ENCODE assay signal across 12 cellular contexts in genomic region chr3:178618197-178618596, GRCh38.
DNase-seq lines count a peak whose midpoint lies in the region; ATAC-seq and TF ChIP-seq lines count a peak whose summit lies in the region.
"Had no signal": no experiment of that assay in that cellular context is flagged by ENCODE, and none has a peak within 500 bp of the region (broad histone marks: within the 10 kb centered on the region; RNA-seq: fewer than 3 reads in every experiment).

No MANE protein-coding gene starts in this region.

- H3K36me3 ChIP-seq in mesenchymal stem cell (ENCODE audit: control insufficient read depth in 1 of 2, insufficient read depth in 2 of 2, low read depth in 1 of 2, low read length in 2 of 2) (no peaks in the 10 kb centered on the region), sigmoid colon (no peaks in the 10 kb centered on the region), mucosa of descending colon (ENCODE audit: low read depth) (no peaks in the 10 kb centered on the region)
- H3K36me3 ChIP-seq: HAP-1 had no signal

- no peak overlapping the region for H2BK120ac ChIP-seq in mesenchymal stem cell (ENCODE audit: low read depth, low read length)

- no peak overlapping the region for H3K4me3 Mint-ChIP-seq in activated naive CD8-positive, alpha-beta T cell treated with anti-CD3 and anti-CD28 coated beads for 36 hours
- H3K4me3 Mint-ChIP-seq: CD14-positive monocyte had no signal

- no peak overlapping the region for H2BK5ac ChIP-seq in mesenchymal stem cell (ENCODE audit: low read depth, low read length, poor library complexity, severe bottlenecking)

- H3K4me1 ChIP-seq in mesenchymal stem cell (ENCODE audit: control insufficient read depth, insufficient read depth, low read depth, low read length) (no peaks in the 10 kb centered on the region), sigmoid colon (peaks cover 0 to 6% (median 2%) of the 10 kb centered on the region in 4 donors), mucosa of descending colon (ENCODE audit: low read depth) (no peaks in the 10 kb centered on the region)
- H3K4me1 ChIP-seq: HAP-1 had no signal

- no peak overlapping the region for H3K14ac ChIP-seq in mesenchymal stem cell (ENCODE audit: low read length in 2 of 2)

- H2BK15ac ChIP-seq in mesenchymal stem cell (ENCODE audit: low read depth, poor library complexity, severe bottlenecking) = no peak overlapping the region

- H2AK5ac ChIP-seq in mesenchymal stem cell (ENCODE audit: low read length, severe bottlenecking) = no peak overlapping the region

- no peak overlapping the region for H3K23ac ChIP-seq in mesenchymal stem cell (ENCODE audit: low read length in 2 of 2)

- H3K18ac ChIP-seq in mesenchymal stem cell (ENCODE audit: low read depth in 1 of 2, low read length in 2 of 2) = no peak overlapping the region

- ATAC-seq in mucosa of descending colon = no peak

- no peak overlapping the region for H3K27ac ChIP-seq in coronary artery
- no peak overlapping the region for H3K27ac ChIP-seq in mesenchymal stem cell (ENCODE audit: low read length, poor library complexity, severe bottlenecking)
- H3K27ac ChIP-seq in sigmoid colon = peak overlapping the region in 2 of 4 donors; percentile 31 to 37

- TF ChIP-seq EP300 in sigmoid colon (IDR thresholded peaks at IDR 0.05) = no peak

- no peak overlapping the region for H3K27ac Mint-ChIP-seq in activated naive CD8-positive, alpha-beta T cell treated with anti-CD3 and anti-CD28 coated beads for 36 hours
- H3K27ac Mint-ChIP-seq: CD14-positive monocyte had no signal

- H2AFZ ChIP-seq in mesenchymal stem cell (ENCODE audit: low read depth, low read length) = no peak overlapping the region

- no peaks in the 10 kb centered on the region for H3K4me1 Mint-ChIP-seq in activated naive CD8-positive, alpha-beta T cell treated with anti-CD3 and anti-CD28 coated beads for 36 hours
- H3K4me1 Mint-ChIP-seq: CD14-positive monocyte had no signal

- WGBS in mesenchymal stem cell = 81% methylated on average over 2 of the region's 3 CpGs
- WGBS in sigmoid colon, 2 donors = 48 to 63% methylated on average over 3 of the region's 3 CpGs

- no peaks in the 10 kb centered on the region for H3K27me3 Mint-ChIP-seq in activated naive CD8-positive, alpha-beta T cell treated with anti-CD3 and anti-CD28 coated beads for 36 hours

- no peaks in the 10 kb centered on the region for H3K9me3 Mint-ChIP-seq in activated naive CD8-positive, alpha-beta T cell treated with anti-CD3 and anti-CD28 coated beads for 36 hours

- H3K9ac ChIP-seq in mesenchymal stem cell (ENCODE audit: low read length) = peak overlapping the region; percentile 77

- TF ChIP-seq POLR2A in sigmoid colon (IDR thresholded peaks at IDR 0.05) = no peak

- H3K79me1 ChIP-seq in mesenchymal stem cell (replicated peaks; ENCODE audit: low read length, poor library complexity, severe bottlenecking) = no peaks in the 10 kb centered on the region

- H3K27me3 ChIP-seq in mesenchymal stem cell (ENCODE audit: control insufficient read depth in 1 of 2, insufficient read depth in 1 of 2, low read length in 2 of 2) (no peaks in the 10 kb centered on the region), sigmoid colon (no peaks in the 10 kb centered on the region)

- H4K91ac ChIP-seq in mesenchymal stem cell (ENCODE audit: low read length) = no peak overlapping the region

- no peaks in the 10 kb centered on the region for H3K36me3 Mint-ChIP-seq in activated naive CD8-positive, alpha-beta T cell treated with anti-CD3 and anti-CD28 coated beads for 36 hours
- H3K36me3 Mint-ChIP-seq: CD14-positive monocyte had no signal

- DNase-seq in DMS 273 treated with DMSO at 0.1 percent for 48 hours (lab: John Stamatoyannopoulos, UW) = peak; percentile 52
- peak; percentile 45 for DNase-seq in NCI-H460 (ENCODE audit: extremely low read depth, low read depth)
- DNase-seq in coronary artery (ENCODE audit: low spot score) = no peak
- DNase-seq in mesenchymal stem cell = peak; percentile 57
- no peak for DNase-seq in sigmoid colon
- DNase-seq in GM10266 (ENCODE audit: extremely low spot score) = no peak
- DNase-seq in activated naive CD8-positive, alpha-beta T cell treated with anti-CD3 and anti-CD28 coated beads for 36 hours = no peak
- DNase-seq in mucosa of descending colon = no peak
- DNase-seq: NCI-H748 treated with DMSO at 0.1 percent for 48 hours; stimulated activated CD4-positive, alpha-beta T cell treated with anti-CD3 and anti-CD28 coated beads, Interleukin-4, amount 100 ng/mL, for 24 hours had no signal

- no peak overlapping the region for H3K4ac ChIP-seq in mesenchymal stem cell (ENCODE audit: low read depth in 1 of 2, low read length in 2 of 2)

- H3K4me2 ChIP-seq in mesenchymal stem cell (ENCODE audit: low read length, poor library complexity, severe bottlenecking) = no peak overlapping the region

- H3K9me3 ChIP-seq in mesenchymal stem cell (ENCODE audit: control insufficient read depth, low read length) (no peaks in the 10 kb centered on the region), sigmoid colon (no peaks in the 10 kb centered on the region), mucosa of descending colon (no peaks in the 10 kb centered on the region)
- H3K9me3 ChIP-seq: HAP-1 had no signal

- no peak overlapping the region for H2BK12ac ChIP-seq in mesenchymal stem cell (ENCODE audit: low read length in 2 of 2)

- peak overlapping the region; percentile 27 for H3K4me3 ChIP-seq in coronary artery
- peak overlapping the region in 1 of 2 experiments; percentile 68 for H3K4me3 ChIP-seq in mesenchymal stem cell (ENCODE audit: insufficient read depth in 1 of 2, low read depth in 1 of 2, low read length in 2 of 2)
- H3K4me3 ChIP-seq in sigmoid colon = peak overlapping the region in 2 of 4 donors; percentile 8 to 16
- H3K4me3 ChIP-seq in mucosa of descending colon = no peak overlapping the region
- H3K4me3 ChIP-seq: HAP-1 had no signal

- no peak overlapping the region for H4K8ac ChIP-seq in mesenchymal stem cell (ENCODE audit: low read length)

- no peak for TF ChIP-seq CTCF in coronary artery (IDR thresholded peaks at IDR 0.05)
- no peak for TF ChIP-seq CTCF in sigmoid colon (IDR thresholded peaks at IDR 0.05)
- TF ChIP-seq CTCF in GM10266 (IDR thresholded peaks at IDR 0.05; ENCODE audit: control insufficient read depth, insufficient read depth, low read depth, missing control alignments) = no peak
- TF ChIP-seq CTCF in mucosa of descending colon (IDR thresholded peaks at IDR 0.05) = no peak

- intact Hi-C loops in sigmoid colon (cut with DNase I) = no loop called here
- intact Hi-C loops in mucosa of descending colon (cut with DNase I, micrococcal nuclease) = no loop called here

Comparison
In these comparisons a context has a peak if more than half of its experiments do, and no peak if none do; other contexts are left out.
1. DNase-seq: peak in DMS 273 treated with DMSO at 0.1 percent for 48 hours (single experiment), NCI-H460 (single experiment) and mesenchymal stem cell (single experiment); none in coronary artery (single experiment), sigmoid colon (single experiment), GM10266 (single experiment), activated naive CD8-positive, alpha-beta T cell treated with anti-CD3 and anti-CD28 coated beads for 36 hours (single experiment) and mucosa of descending colon (0 of 3).